Comparison of ENCODE assay signal across 28 cellular contexts in genomic region chr1:167623951-167624350, GRCh38. TPM values are rescaled to one million over a fixed set of nuclear protein-coding genes. Genes with fewer than 3 reads are reported as not detected.
DNase-seq lines count a peak whose midpoint lies in the region; ATAC-seq lines count a peak whose summit lies in the region.
"Had no signal": no experiment of that assay in that cellular context is flagged by ENCODE, and none has a peak within 500 bp of the region (broad histone marks: within the 10 kb centered on the region; RNA-seq: fewer than 3 reads in every experiment).

No MANE protein-coding gene starts in this region.

- no peaks in the 10 kb centered on the region for H3K36me3 Mint-ChIP-seq in activated naive CD8-positive, alpha-beta T cell
- H3K36me3 Mint-ChIP-seq in activated naive CD8-positive, alpha-beta T cell treated with anti-CD3 and anti-CD28 coated beads, Interleukin-2, amount 50 U/mL, for 24 hours (ENCODE audit: low read depth), result no peaks in the 10 kb centered on the region
- H3K36me3 Mint-ChIP-seq: mesothelial cell of epicardium; natural killer cell treated with Interleukin-12 subunit alpha and Interleukin-12 subunit beta and Interleukin-15 and Interleukin-18, amount 100 ng/mL, for 72 hours had no signal

- peak overlapping the region; percentile 18 for H3K27ac Mint-ChIP-seq in activated naive CD8-positive, alpha-beta T cell
- H3K27ac Mint-ChIP-seq in activated naive CD8-positive, alpha-beta T cell treated with anti-CD3 and anti-CD28 coated beads, Interleukin-2, amount 50 U/mL, for 24 hours, result no peak overlapping the region
- H3K27ac Mint-ChIP-seq: HFFc6, mesothelial cell of epicardium had no signal

- DNase-seq in activated naive CD8-positive, alpha-beta T cell treated with anti-CD3 and anti-CD28 coated beads, Interleukin-2, amount 50 U/mL, for 24 hours, result no peak
- DNase-seq in M059J (ENCODE audit: low read depth) (peak; percentile 30), iris pigment epithelial cell (ENCODE audit: low read depth) (peak; percentile 28), NOMO-1 treated with dmso at 0.1 percent for 144 hours (lab: John Stamatoyannopoulos, UW; ENCODE audit: unreplicated experiment) (no peak), left colon (no peak)
- DNase-seq in stimulated activated CD4-positive, alpha-beta T cell treated with anti-CD3 and anti-CD28 coated beads, Interleukin-2, amount 100 ng/mL, for 24 hours, result no peak
- no peak for DNase-seq in activated CD4-positive, CD25-positive, alpha-beta regulatory T cell treated with anti-CD3 and anti-CD28 coated beads, Interleukin-2, amount 50 U/mL, for 72 hours
- DNase-seq: activated CD4-positive, alpha-beta T cell treated with anti-CD3 and anti-CD28 coated beads, Interleukin-2, amount 50 U/mL, for 48 hours; activated gamma-delta T cell treated with Interleukin-2 at 50 U/mL for 16 hours; DMS153; effector memory CD8-positive, alpha-beta T cell; foreskin melanocyte; GM23248; HFFc6; KBM-7; left ventricle myocardium superior; NCI-H2171; NCI-H510A treated with DMSO at 0.1 percent for 48 hours; spleen; stimulated activated CD4-positive, alpha-beta T cell treated with anti-CD3 and anti-CD28 coated beads, Interleukin-4, amount 100 ng/mL, for 24 hours; stimulated activated naive CD8-positive, alpha-beta T cell treated with anti-CD3 and anti-CD28 coated beads, Interleukin-15, Interleukin-2, amounts not matched to agents 100 U/mL and 50 U/mL, for 24 hours; T-helper 2 cell had no signal

- intact Hi-C loops in left colon (cut with DNase I, micrococcal nuclease), result no loop called here

- ATAC-seq in activated naive CD8-positive, alpha-beta T cell treated with anti-CD3 and anti-CD28 coated beads, Interleukin-2, amount 50 U/mL, for 24 hours, result no peak
- ATAC-seq in left colon, result no peak
- ATAC-seq: effector memory CD8-positive, alpha-beta T cell; esophagus mucosa; left ventricle myocardium superior; natural killer cell treated with Interleukin-12 subunit alpha and Interleukin-12 subunit beta and Interleukin-15 and Interleukin-18, amount 100 ng/mL, for 72 hours; stimulated activated naive CD8-positive, alpha-beta T cell treated with anti-CD3 and anti-CD28 coated beads, Interleukin-15, Interleukin-2, amounts not matched to agents 100 U/mL and 50 U/mL, for 24 hours had no signal

- H3K4me3 Mint-ChIP-seq in activated naive CD8-positive, alpha-beta T cell, result no peak overlapping the region
- H3K4me3 Mint-ChIP-seq in activated naive CD8-positive, alpha-beta T cell treated with anti-CD3 and anti-CD28 coated beads, Interleukin-2, amount 50 U/mL, for 24 hours, result no peak overlapping the region
- H3K4me3 Mint-ChIP-seq: effector memory CD8-positive, alpha-beta T cell; HFFc6; mesothelial cell of epicardium; natural killer cell treated with Interleukin-12 subunit alpha and Interleukin-12 subunit beta and Interleukin-15 and Interleukin-18, amount 100 ng/mL, for 72 hours had no signal

- peaks cover 4% of the 10 kb centered on the region for H3K9me3 Mint-ChIP-seq in activated naive CD8-positive, alpha-beta T cell (ENCODE audit: low read depth)
- peaks cover 7% of the 10 kb centered on the region for H3K9me3 Mint-ChIP-seq in activated naive CD8-positive, alpha-beta T cell treated with anti-CD3 and anti-CD28 coated beads, Interleukin-2, amount 50 U/mL, for 24 hours
- H3K9me3 Mint-ChIP-seq: effector memory CD8-positive, alpha-beta T cell; HFFc6; natural killer cell treated with Interleukin-12 subunit alpha and Interleukin-12 subunit beta and Interleukin-15 and Interleukin-18, amount 100 ng/mL, for 72 hours had no signal

- H3K4me1 Mint-ChIP-seq in activated naive CD8-positive, alpha-beta T cell (ENCODE audit: low read depth), result peaks cover 67% of the 10 kb centered on the region
- peaks cover 60% of the 10 kb centered on the region for H3K4me1 Mint-ChIP-seq in activated naive CD8-positive, alpha-beta T cell treated with anti-CD3 and anti-CD28 coated beads, Interleukin-2, amount 50 U/mL, for 24 hours
- H3K4me1 Mint-ChIP-seq: mesothelial cell of epicardium had no signal

- H3K27me3 Mint-ChIP-seq in activated naive CD8-positive, alpha-beta T cell, result no peaks in the 10 kb centered on the region
- no peaks in the 10 kb centered on the region for H3K27me3 Mint-ChIP-seq in activated naive CD8-positive, alpha-beta T cell treated with anti-CD3 and anti-CD28 coated beads, Interleukin-2, amount 50 U/mL, for 24 hours
- H3K27me3 Mint-ChIP-seq: effector memory CD8-positive, alpha-beta T cell; natural killer cell treated with Interleukin-12 subunit alpha and Interleukin-12 subunit beta and Interleukin-15 and Interleukin-18, amount 100 ng/mL, for 72 hours had no signal

RNA-seq across cellular contexts. Expression of gene RCSD1, which starts 6.1 kb away (rescaled TPM):
- total RNA-seq in M059J (2014; rRNA removed; shearing (Covaris generic)), result 0.15 and 0.81 TPM in 2 replicates
- total RNA-seq in left colon, result 1 to 10 TPM; 5.5 to 8.6 TPM
- total RNA-seq: G401, HFFc6, osteocyte had no signal

Comparison
In these comparisons a context has a peak if more than half of its experiments do, and no peak if none do; other contexts are left out.
1. DNase-seq: peak in M059J (single experiment) and iris pigment epithelial cell (single experiment); none in activated naive CD8-positive, alpha-beta T cell treated with anti-CD3 and anti-CD28 coated beads, Interleukin-2, amount 50 U/mL, for 24 hours (single experiment), stimulated activated CD4-positive, alpha-beta T cell treated with anti-CD3 and anti-CD28 coated beads, Interleukin-2, amount 100 ng/mL, for 24 hours (0 of 2), NOMO-1 treated with dmso at 0.1 percent for 144 hours (single experiment), left colon (0 of 2) and activated CD4-positive, CD25-positive, alpha-beta regulatory T cell treated with anti-CD3 and anti-CD28 coated beads, Interleukin-2, amount 50 U/mL, for 72 hours (single experiment).